ENCODE assay signal across 11 cellular contexts in the genomic region with DNA sequence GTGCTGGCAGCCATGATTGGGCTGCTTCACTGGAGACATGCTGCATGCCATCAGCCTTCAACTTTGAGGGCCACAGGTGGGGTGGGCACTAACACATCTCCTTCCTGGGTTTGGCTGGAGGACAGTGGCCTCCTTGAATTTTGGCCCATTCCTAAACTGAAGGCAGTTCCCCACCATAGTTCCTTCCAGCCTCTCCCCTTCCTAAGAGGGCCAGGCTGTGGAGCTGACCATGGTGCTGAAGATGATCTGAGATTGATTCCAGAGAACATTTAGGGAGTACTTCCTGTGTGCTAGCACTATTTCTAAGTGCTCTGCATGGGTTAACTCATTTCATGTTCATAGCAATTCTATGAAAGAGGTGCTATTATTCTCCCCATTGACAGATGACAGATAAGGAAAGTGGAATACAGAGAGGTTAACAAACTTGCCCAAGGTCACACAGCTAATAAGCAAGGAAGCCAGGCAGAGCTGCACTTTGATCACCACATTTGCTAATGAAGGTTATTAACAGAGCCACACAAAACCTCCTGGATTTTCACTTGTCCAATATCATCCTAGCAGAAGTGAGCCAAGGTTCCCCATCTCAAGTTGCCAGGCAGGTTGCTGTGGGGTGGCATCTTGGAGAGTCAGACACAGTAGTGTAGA.
DNase-seq lines count a peak whose midpoint lies in the region; ATAC-seq and TF ChIP-seq lines count a peak whose summit lies in the region.
"Had no signal": no experiment of that assay in that cellular context is flagged by ENCODE, and none has a peak within 500 bp of the region (broad histone marks: within the 10 kb centered on the region; RNA-seq: fewer than 3 reads in every experiment).

No MANE protein-coding gene starts in this region.

- DNase-seq in EH (ENCODE audit: low read depth) (peak; percentile 59), KBM-7 (peak; percentile 43), adipocyte (ENCODE audit: low read depth) (peak; percentile 60), kidney epithelial cell (ENCODE audit: low read depth) (peak; percentile 5), WERI-Rb-1 (no peak), right cardiac atrium (no peak), heart left ventricle (no peak)
- DNase-seq: activated T-cell treated with anti-CD3 and anti-CD28 coated beads, Interleukin-2, amount 50 U/mL, for 4 hours; KG1; midbrain had no signal

- no peaks in the 10 kb centered on the region for H3K4me1 ChIP-seq in adipocyte (ENCODE audit: control insufficient read depth, insufficient read depth, low read length)
- no peaks in the 10 kb centered on the region for H3K4me1 ChIP-seq in right cardiac atrium (ENCODE audit: control insufficient read depth, insufficient read depth, low read length)
- peaks cover 0 to 7% (median 0%) of the 10 kb centered on the region in 12 donors for H3K4me1 ChIP-seq in heart left ventricle

- no peak for TF ChIP-seq CTCF in kidney epithelial cell (IDR thresholded peaks at IDR 0.05; ENCODE audit: insufficient read depth, low read length, poor library complexity, severe bottlenecking)
- TF ChIP-seq CTCF in WERI-Rb-1 (IDR thresholded peaks at IDR 0.05; ENCODE audit: low read depth, low read length), result no peak
- no peak for TF ChIP-seq CTCF in heart left ventricle (IDR thresholded peaks at IDR 0.05)

- H3K4me3 ChIP-seq in adipocyte (ENCODE audit: low read length) (no peak overlapping the region), kidney epithelial cell (ENCODE audit: low read depth, low read length) (no peak overlapping the region), WERI-Rb-1 (ENCODE audit: low read depth, low read length) (no peak overlapping the region), right cardiac atrium (ENCODE audit: low read length) (no peak overlapping the region), heart left ventricle (no peak overlapping the region)

- H3K9me3 ChIP-seq in adipocyte (ENCODE audit: control insufficient read depth, low read length) (no peaks in the 10 kb centered on the region), WERI-Rb-1 (ENCODE audit: severe bottlenecking) (no peaks in the 10 kb centered on the region), right cardiac atrium (ENCODE audit: control insufficient read depth, low read length) (no peaks in the 10 kb centered on the region), heart left ventricle (no peaks in the 10 kb centered on the region)

- H3K36me3 ChIP-seq in adipocyte (ENCODE audit: control insufficient read depth, insufficient read depth, low read length, severe bottlenecking), result no peaks in the 10 kb centered on the region
- no peaks in the 10 kb centered on the region for H3K36me3 ChIP-seq in kidney epithelial cell (ENCODE audit: control insufficient read depth, insufficient read depth, low read length)
- H3K36me3 ChIP-seq in WERI-Rb-1, result no peaks in the 10 kb centered on the region
- H3K36me3 ChIP-seq in heart left ventricle, result no peaks in the 10 kb centered on the region

- intact Hi-C loops in right cardiac atrium (cut with DNase I), result no loop called here
- intact Hi-C loops in heart left ventricle (cut with DNase I), result no loop called here

- no peak overlapping the region for H3K9ac ChIP-seq in adipocyte (ENCODE audit: low read length)

- in situ Hi-C loops in KBM-7 (cut with MboI; ENCODE audit: low pct_unique_long_range_greater_than_20kb, low sequenced_read_pairs), result no loop called here

- no peak overlapping the region for H3K27ac ChIP-seq in WERI-Rb-1
- no peak overlapping the region for H3K27ac ChIP-seq in right cardiac atrium (ENCODE audit: low read length)
- no peak overlapping the region for H3K27ac ChIP-seq in heart left ventricle

- no peak for TF ChIP-seq POLR2A in heart left ventricle (IDR thresholded peaks at IDR 0.05)

- H3K27me3 ChIP-seq in adipocyte (replicated peaks; ENCODE audit: control insufficient read depth, insufficient read depth, low read length) (no peaks in the 10 kb centered on the region), kidney epithelial cell (ENCODE audit: control insufficient read depth, insufficient read depth, low read length) (no peaks in the 10 kb centered on the region), WERI-Rb-1 (ENCODE audit: insufficient read depth, low read depth, severe bottlenecking) (no peaks in the 10 kb centered on the region), right cardiac atrium (ENCODE audit: control insufficient read depth, insufficient read depth) (no peaks in the 10 kb centered on the region), heart left ventricle (no peaks in the 10 kb centered on the region)

- ATAC-seq in HG02840 (IDR thresholded peaks at IDR 0.05; ENCODE audit: low FRiP score, unreplicated experiment), result no peak
- ATAC-seq in right cardiac atrium, result no peak
- ATAC-seq in heart left ventricle, result no peak
- ATAC-seq: activated T-cell treated with anti-CD3 and anti-CD28 coated beads, Interleukin-2, amount 50 U/mL, for 4 hours had no signal

Comparison
In these comparisons a context has a peak if more than half of its experiments do, and no peak if none do; other contexts are left out.
1. DNase-seq: peak in EH (single experiment), KBM-7 (single experiment), adipocyte (single experiment) and kidney epithelial cell (single experiment); none in WERI-Rb-1 (single experiment), right cardiac atrium (0 of 3) and heart left ventricle (0 of 5).